Comparison of ENCODE assay signal across 11 cellular contexts in genomic region chr14:101183376-101184103, GRCh38.
DNase-seq lines count a peak whose midpoint lies in the region; ATAC-seq and TF ChIP-seq lines count a peak whose summit lies in the region.
"Had no signal": no experiment of that assay in that cellular context is flagged by ENCODE, and none has a peak within 500 bp of the region (broad histone marks: within the 10 kb centered on the region; RNA-seq: fewer than 3 reads in every experiment).

No MANE protein-coding gene starts in this region.

- no peak overlapping the region for H3K4me3 Mint-ChIP-seq in GM23338
- H3K4me3 Mint-ChIP-seq: central memory CD8-positive, alpha-beta T cell had no signal

- no peaks in the 10 kb centered on the region for H3K36me3 Mint-ChIP-seq in GM23338 (ENCODE audit: low read depth)

- H3K27me3 ChIP-seq in GM23338 (ENCODE audit: insufficient read depth) (no peaks in the 10 kb centered on the region), RWPE2 (ENCODE audit: insufficient read depth, poor library complexity, severe bottlenecking) (peaks cover 12% of the 10 kb centered on the region)

- H3K27ac ChIP-seq in GM23338 (ENCODE audit: low read depth) (no peak overlapping the region), RWPE2 (ENCODE audit: poor library complexity, severe bottlenecking) (no peak overlapping the region)

- no peaks in the 10 kb centered on the region for H3K9me2 ChIP-seq in GM23338 (ENCODE audit: insufficient read depth)

- H3K4me1 Mint-ChIP-seq in GM23338: peaks cover 11% of the 10 kb centered on the region
- H3K4me1 Mint-ChIP-seq: central memory CD8-positive, alpha-beta T cell had no signal

- H3K9me3 Mint-ChIP-seq in GM23338: peaks cover 10% of the 10 kb centered on the region
- H3K9me3 Mint-ChIP-seq: central memory CD8-positive, alpha-beta T cell had no signal

- H3K4me3 ChIP-seq in GM23338 (no peak overlapping the region), RWPE2 (ENCODE audit: severe bottlenecking) (no peak overlapping the region)

- no peak overlapping the region for H3K27ac Mint-ChIP-seq in GM23338

- no peaks in the 10 kb centered on the region for H3K79me2 ChIP-seq in GM23338 (replicated peaks; ENCODE audit: insufficient read depth)

- no peaks in the 10 kb centered on the region for H3K36me3 ChIP-seq in GM23338 (ENCODE audit: insufficient read depth)
- H3K36me3 ChIP-seq in RWPE2 (ENCODE audit: low read depth): no peaks in the 10 kb centered on the region

- no peaks in the 10 kb centered on the region for H4K20me1 ChIP-seq in GM23338 (replicated peaks; ENCODE audit: insufficient read depth)

- H3K27me3 Mint-ChIP-seq in GM23338 (ENCODE audit: insufficient read depth, low read depth, poor library complexity): peaks cover 14% of the 10 kb centered on the region

- no peaks in the 10 kb centered on the region for H3F3A ChIP-seq in GM23338 (replicated peaks; ENCODE audit: low read depth)

- no peaks in the 10 kb centered on the region for H3K9me3 ChIP-seq in RWPE2 (ENCODE audit: severe bottlenecking)

- TF ChIP-seq CTCF in GM23338 (conservative IDR thresholded peaks at IDR 0.05; ENCODE audit: low read depth in 2 of 2) (peak; percentile 71 to 90), RWPE2 (IDR thresholded peaks at IDR 0.05; ENCODE audit: poor library complexity, severe bottlenecking) (no peak)

- peak; percentile 95 for ATAC-seq in GM23338
- ATAC-seq in RWPE2 (ENCODE audit: low read depth): no peak
- ATAC-seq in HG02884 (IDR thresholded peaks at IDR 0.05; ENCODE audit: unreplicated experiment): no peak

- H3K4me2 ChIP-seq in GM23338: no peak overlapping the region

- peak; percentile 87 for DNase-seq in GM23338 (ENCODE audit: low spot score)
- peak; percentile 54 for DNase-seq in RWPE2 (ENCODE audit: low spot score)
- peak; percentile 12 for DNase-seq in iPS DF 19.7 (ENCODE audit: low read depth, low spot score)
- DNase-seq in retina: peak; percentile 89
- DNase-seq in activated CD4-positive, CD25-positive, alpha-beta regulatory T cell (lab: John Stamatoyannopoulos, UW): no peak
- no peak for DNase-seq in AG08395 (ENCODE audit: low spot score)
- DNase-seq in germinal center (ENCODE audit: low spot score): no peak
- DNase-seq: EL, NCI-H2171 treated with DMSO at 0.1 percent for 48 hours had no signal

- no peak overlapping the region; the same call in 1 of the 2 replicates for H2AFZ ChIP-seq in GM23338

- H3K4me1 ChIP-seq in GM23338 (ENCODE audit: insufficient read depth) (no peaks in the 10 kb centered on the region), RWPE2 (ENCODE audit: insufficient read depth, poor library complexity, severe bottlenecking) (no peaks in the 10 kb centered on the region)

TF ChIP-seq in GM23338, 12 proteins besides CTCF, POLR2A, EP300 and RAD21:
- no peak for TF ChIP-seq ZNF331 (CRISPR knock-in tag; IDR thresholded peaks at IDR 0.05; ENCODE audit: low read depth)

Comparison
In these comparisons a context has a peak if more than half of its experiments do, and no peak if none do; other contexts are left out.
1. DNase-seq: peak in GM23338 (single experiment), RWPE2 (single experiment), iPS DF 19.7 (single experiment) and retina (single experiment); none in activated CD4-positive, CD25-positive, alpha-beta regulatory T cell (0 of 4), AG08395 (single experiment) and germinal center (single experiment).